ENCODE assay signal across 21 cellular contexts in the genomic region with DNA sequence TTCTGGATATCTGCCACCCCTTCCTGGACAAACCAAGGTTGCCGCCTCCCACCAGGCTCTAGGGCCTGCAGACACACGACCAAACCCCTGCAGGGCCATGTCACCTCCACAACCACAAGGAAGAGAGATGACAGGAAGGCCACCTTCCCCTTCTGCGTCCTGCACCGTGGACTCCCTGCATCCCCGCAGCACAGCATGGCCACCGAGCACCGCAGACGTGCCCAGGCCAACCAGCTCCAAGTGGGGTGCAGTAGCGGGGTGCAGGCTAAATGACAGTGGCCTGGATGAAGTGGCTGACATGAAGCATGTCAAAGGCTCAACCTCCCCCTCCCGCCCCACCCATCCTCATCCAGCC. TPM values are rescaled to one million over a fixed set of nuclear protein-coding genes. Genes with fewer than 3 reads are reported as not detected.
A peak's percentile ranks its signal among the peaks of the same experiment; 100 is the strongest.
DNase-seq lines count a peak whose midpoint lies in the region; ATAC-seq and TF ChIP-seq lines count a peak whose summit lies in the region.
"Had no signal": no experiment of that assay in that cellular context is flagged by ENCODE, and none has a peak within 500 bp of the region (broad histone marks: within the 10 kb centered on the region; RNA-seq: fewer than 3 reads in every experiment).

No MANE protein-coding gene starts in this region.

- peaks cover 95% of the 10 kb centered on the region for H3K79me2 ChIP-seq in osteoblast (ENCODE audit: insufficient read depth, low read length)

- DNase-seq in H7 = peak; percentile 20
- no peak for DNase-seq in central memory CD8-positive, alpha-beta T cell (ENCODE audit: low spot score in 2 of 2)
- DNase-seq in osteoblast (ENCODE audit: insufficient read length, low spot score, missing footprints) = peak; percentile 55
- peak; percentile 48 for DNase-seq in upper lobe of right lung
- DNase-seq in C1 segment of cervical spinal cord (lab: John Stamatoyannopoulos, UW) = no peak
- DNase-seq in NOMO-1 treated with DMSO at 0.1 percent for 48 hours (lab: John Stamatoyannopoulos, UW; ENCODE audit: unreplicated experiment) = no peak
- DNase-seq: COR-L47, DMS 273 treated with DMSO at 0.1 percent for 48 hours, DND-41, MV-4-11, NCI-H1417, NCI-H187, NCI-H2107, NCI-H2227 treated with DMSO at 0.1 percent for 48 hours, NCI-H524, NCI-H82, PC-3, RPMI8226 had no signal

- no peaks in the 10 kb centered on the region for H3K27me3 Mint-ChIP-seq in central memory CD8-positive, alpha-beta T cell

- no peak overlapping the region for H3K27ac ChIP-seq in osteoblast (ENCODE audit: low read depth, low read length)
- no peak overlapping the region for H3K27ac ChIP-seq in upper lobe of right lung

- no peak overlapping the region for H3K4me2 ChIP-seq in osteoblast (ENCODE audit: insufficient read depth, low read length)

- TF ChIP-seq CTCF in osteoblast (IDR thresholded peaks at IDR 0.05; ENCODE audit: extremely low read depth, low read depth, low read length) (no peak), upper lobe of right lung (IDR thresholded peaks at IDR 0.05) (no peak)

- H3K36me3 Mint-ChIP-seq in central memory CD8-positive, alpha-beta T cell (ENCODE audit: insufficient read depth) = peaks cover 3% of the 10 kb centered on the region

- H3K27me3 ChIP-seq in H7 (ENCODE audit: control insufficient read depth, insufficient read depth, low read length) (no peaks in the 10 kb centered on the region), osteoblast (ENCODE audit: insufficient read depth, low read length) (no peaks in the 10 kb centered on the region), upper lobe of right lung (no peaks in the 10 kb centered on the region)

- intact Hi-C loops in upper lobe of right lung (cut with DNase I) = no loop called here

- no peak overlapping the region for H2AFZ ChIP-seq in osteoblast (ENCODE audit: low read length)

- H3K4me1 ChIP-seq in osteoblast (ENCODE audit: insufficient read depth, low read length) (no peaks in the 10 kb centered on the region), upper lobe of right lung (no peaks in the 10 kb centered on the region)
- H3K4me1 ChIP-seq: HAP-1 had no signal

- H3K4me3 Mint-ChIP-seq in central memory CD8-positive, alpha-beta T cell = no peak overlapping the region

- H3K27ac Mint-ChIP-seq in central memory CD8-positive, alpha-beta T cell (ENCODE audit: low read depth) = peak overlapping the region; percentile 51

- peaks cover 79% of the 10 kb centered on the region for H3K4me1 Mint-ChIP-seq in central memory CD8-positive, alpha-beta T cell

- no peaks in the 10 kb centered on the region; the same call in 1 of the 2 replicates for H3K36me3 ChIP-seq in H7 (replicated peaks; ENCODE audit: control insufficient read depth, insufficient read depth, low read length)
- no peaks in the 10 kb centered on the region for H3K36me3 ChIP-seq in osteoblast (ENCODE audit: insufficient read depth, low read length)
- H3K36me3 ChIP-seq in upper lobe of right lung = no peaks in the 10 kb centered on the region

- ATAC-seq in central memory CD8-positive, alpha-beta T cell (replicated peaks; ENCODE audit: extremely low read depth, poor library complexity, severe bottlenecking) = no peak
- ATAC-seq in upper lobe of right lung (no peak), GM19035 (IDR thresholded peaks at IDR 0.05; ENCODE audit: unreplicated experiment) (no peak)
- ATAC-seq: PC-3 had no signal

- no peaks in the 10 kb centered on the region for H3K9me3 Mint-ChIP-seq in central memory CD8-positive, alpha-beta T cell

- no peak overlapping the region for H3K4me3 ChIP-seq in H7 (ENCODE audit: insufficient read depth, low read depth, low read length)
- H3K4me3 ChIP-seq in osteoblast (ENCODE audit: insufficient read depth, low read length) = no peak overlapping the region
- H3K4me3 ChIP-seq in upper lobe of right lung = no peak overlapping the region
- H3K4me3 ChIP-seq: HAP-1, K562 had no signal

- H4K20me1 ChIP-seq in osteoblast (ENCODE audit: insufficient read depth, low read length) = peaks cover 32% of the 10 kb centered on the region

- H3K9me3 ChIP-seq in osteoblast (ENCODE audit: low read depth, low read length) = no peaks in the 10 kb centered on the region
- H3K9me3 ChIP-seq in upper lobe of right lung = no peaks in the 10 kb centered on the region
- H3K9me3 ChIP-seq: HAP-1 had no signal

RNA-seq across cellular contexts. Expression of a gene that starts 13.8 kb away (rescaled TPM):
- 5.2 and 8.0 TPM in 2 replicates for total RNA-seq in H7 (2014; rRNA removed; shearing (Covaris generic))
- 4.3 and 4.7 TPM in 2 replicates for total RNA-seq in osteoblast
- total RNA-seq in upper lobe of right lung = 19.6 TPM

Comparison
In these comparisons a context has a peak if more than half of its experiments do, and no peak if none do; other contexts are left out.
1. DNase-seq: peak in H7 (single experiment), osteoblast (single experiment) and upper lobe of right lung (single experiment); none in central memory CD8-positive, alpha-beta T cell (0 of 2), C1 segment of cervical spinal cord (0 of 14) and NOMO-1 treated with DMSO at 0.1 percent for 48 hours (single experiment).